In the genomic region with DNA sequence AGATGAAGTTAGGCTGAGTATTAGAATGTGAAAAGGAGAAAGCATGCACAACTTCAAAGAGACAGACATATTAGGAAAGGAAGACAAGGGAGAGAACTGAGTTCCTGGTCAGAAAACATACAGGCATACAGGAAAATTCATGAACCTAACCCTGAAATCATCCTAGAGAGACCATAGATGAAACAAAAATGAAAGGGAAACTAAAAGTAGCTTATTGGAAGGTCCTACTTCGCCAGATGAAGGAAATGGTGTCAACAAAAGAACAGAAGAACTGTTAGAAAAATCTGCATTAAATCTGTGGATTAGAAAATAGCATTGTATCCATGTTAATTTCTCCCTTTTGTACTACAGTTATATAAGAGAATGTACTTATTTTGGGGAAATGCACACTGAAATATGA, we compare ENCODE assay signal across 11 cellular contexts.
A peak's percentile ranks its signal among the peaks of the same experiment; 100 is the strongest.
DNase-seq lines count a peak whose midpoint lies in the region; ATAC-seq, FAIRE-seq and TF ChIP-seq lines count a peak whose summit lies in the region.
"Had no signal": no experiment of that assay in that cellular context is flagged by ENCODE, and none has a peak within 500 bp of the region (broad histone marks: within the 10 kb centered on the region; RNA-seq: fewer than 3 reads in every experiment).

No MANE protein-coding gene starts in this region.

- no peaks in the 10 kb centered on the region for H3K79me2 ChIP-seq in keratinocyte (ENCODE audit: control insufficient read depth, insufficient read depth, low read length)

- TF ChIP-seq CTCF in keratinocyte (optimal IDR thresholded peaks at IDR 0.05 in 1 of 3, IDR thresholded peaks at IDR 0.05 in 1 of 3, conservative IDR thresholded peaks at IDR 0.05 in 1 of 3; ENCODE audit: extremely low read depth in 1 of 3, insufficient read depth in 2 of 3, low read length in 3 of 3) (no peak), esophagus squamous epithelium (IDR thresholded peaks at IDR 0.05) (no peak)

- H3K27ac ChIP-seq in KOPT-K1 (ENCODE audit: low read depth, low read length, poor library complexity, severe bottlenecking) (peak overlapping the region; percentile 13), keratinocyte (ENCODE audit: control insufficient read depth, insufficient read depth, low read length) (peak overlapping the region; percentile 42), esophagus squamous epithelium (no peak overlapping the region)

- DNase-seq in keratinocyte (ENCODE audit: low read depth, low spot score) (no peak), kidney glomerular epithelial cell (lab: John Stamatoyannopoulos, UW) (no peak), esophagus squamous epithelium (lab: John Stamatoyannopoulos, UW) (no peak)
- DNase-seq in stimulated activated naive CD4-positive, alpha-beta T cell (lab: John Stamatoyannopoulos, UW): no peak
- DNase-seq in stimulated activated CD4-positive, alpha-beta T cell treated with anti-CD3 and anti-CD28 coated beads, Interleukin-4, amount 100 ng/mL, for 4 hours: no peak
- DNase-seq: KBM-7 had no signal

- intact Hi-C loops in esophagus squamous epithelium (cut with DNase I): no loop called here

- peak overlapping the region; percentile 66 for H2AFZ ChIP-seq in keratinocyte (ENCODE audit: control insufficient read depth, low read length)

- H3K9ac ChIP-seq in keratinocyte (ENCODE audit: control insufficient read depth, extremely low read depth, insufficient read depth, low read length): no peak overlapping the region

- TF ChIP-seq POLR2A in esophagus squamous epithelium (IDR thresholded peaks at IDR 0.05): no peak

- H4K20me1 ChIP-seq in keratinocyte (ENCODE audit: control insufficient read depth, extremely low read depth, insufficient read depth, low read length): no peaks in the 10 kb centered on the region

- ATAC-seq in GM18498 (IDR thresholded peaks at IDR 0.05; ENCODE audit: unreplicated experiment): peak; percentile 68
- peak; percentile 54 for ATAC-seq in GM21423 (IDR thresholded peaks at IDR 0.05; ENCODE audit: unreplicated experiment)

- dilution Hi-C loops in keratinocyte (cut with MboI; ENCODE audit: extremely low pct_ligation_motif_present, low sequenced_read_pairs): no loop called here

- FAIRE-seq in keratinocyte (lab: Jason Lieb, UNC): no peak
- FAIRE-seq: GM18507, islet of Langerhans had no signal

- H3K9me3 ChIP-seq in KOPT-K1 (ENCODE audit: insufficient read depth, low read length, poor library complexity, severe bottlenecking) (no peaks in the 10 kb centered on the region), keratinocyte (ENCODE audit: control insufficient read depth, low read depth, low read length) (no peaks in the 10 kb centered on the region), esophagus squamous epithelium (no peaks in the 10 kb centered on the region)

- no peaks in the 10 kb centered on the region for H3K27me3 ChIP-seq in keratinocyte (ENCODE audit: control insufficient read depth, extremely low read depth, insufficient read depth, low read length)
- no peaks in the 10 kb centered on the region for H3K27me3 ChIP-seq in esophagus squamous epithelium

- peak overlapping the region; percentile 49 for H3K4me2 ChIP-seq in keratinocyte (ENCODE audit: control insufficient read depth, extremely low read depth, insufficient read depth, low read depth, low read length)

- H3K36me3 ChIP-seq in KOPT-K1 (ENCODE audit: insufficient read depth, low read length) (no peaks in the 10 kb centered on the region), keratinocyte (ENCODE audit: control insufficient read depth in 2 of 2, extremely low read depth in 1 of 2, insufficient read depth in 2 of 2, low read length in 2 of 2) (no peaks in the 10 kb centered on the region), esophagus squamous epithelium (no peaks in the 10 kb centered on the region)

- H3K4me3 ChIP-seq in keratinocyte (ENCODE audit: control insufficient read depth in 2 of 3, extremely low read depth in 1 of 3, insufficient read depth in 2 of 3, low read depth in 1 of 3, low read length in 3 of 3) (peak overlapping the region in 1 of 3 experiments; percentile 2), esophagus squamous epithelium (no peak overlapping the region)

- H3K9me1 ChIP-seq in keratinocyte (ENCODE audit: control insufficient read depth, extremely low read depth, insufficient read depth, low read length): no peaks in the 10 kb centered on the region

- H3K4me1 ChIP-seq in keratinocyte (ENCODE audit: control insufficient read depth, extremely low read depth, insufficient read depth, low read length): peaks cover 17% of the 10 kb centered on the region
- no peaks in the 10 kb centered on the region for H3K4me1 ChIP-seq in esophagus squamous epithelium

- 44 to 59% methylated on average over 1 of the region's 1 CpG for WGBS in esophagus squamous epithelium, 2 donors

Comparison
In these comparisons a context has a peak if more than half of its experiments do, and no peak if none do; other contexts are left out.
1. H3K27ac ChIP-seq: peak in KOPT-K1 (single experiment) and keratinocyte (single experiment); none in esophagus squamous epithelium (0 of 4).